20 cellular contexts compared by ENCODE assay signal in genomic region chr18:708096-708495, GRCh38. TPM values are rescaled to one million over a fixed set of nuclear protein-coding genes. Genes with fewer than 3 reads are reported as not detected.
DNase-seq lines count a peak whose midpoint lies in the region; ATAC-seq, FAIRE-seq and TF ChIP-seq lines count a peak whose summit lies in the region.
"Had no signal": no experiment of that assay in that cellular context is flagged by ENCODE, and none has a peak within 500 bp of the region (broad histone marks: within the 10 kb centered on the region; RNA-seq: fewer than 3 reads in every experiment).

No MANE protein-coding gene starts in this region.

- no peaks in the 10 kb centered on the region for H3K27me3 Mint-ChIP-seq in type B pancreatic cell

- H3K4me3 ChIP-seq in small intestine (ENCODE audit: low read depth in 1 of 2, low read length in 2 of 2), result no peak overlapping the region
- H3K4me3 ChIP-seq: A549 had no signal

- no peak for ATAC-seq in GM19467 (IDR thresholded peaks at IDR 0.05; ENCODE audit: unreplicated experiment)
- ATAC-seq: A549 had no signal

- H3K9me3 Mint-ChIP-seq in type B pancreatic cell, result no peaks in the 10 kb centered on the region

- peak; percentile 7 to 11 for DNase-seq in activated T-cell treated with anti-CD3 and anti-CD28 coated beads, Interleukin-2, amount 50 U/mL, for 48 hours
- no peak for DNase-seq in activated T-cell treated with anti-CD3 and anti-CD28 coated beads, Interleukin-2, amount 50 U/mL, for 1 hour
- DNase-seq in RCC 7860 (ENCODE audit: low spot score) (peak; percentile 16), glomerular visceral epithelial cell (ENCODE audit: extremely low spot score) (peak; percentile 37), type B pancreatic cell (ENCODE audit: extremely low spot score, unreplicated experiment) (peak; percentile 45), small intestine (no peak)
- DNase-seq in effector CD8-positive, alpha-beta T cell (lab: John Stamatoyannopoulos, UW), result no peak
- DNase-seq: COR-L47, Karpas-422, NCI-H1694 treated with DMSO at 0.1 percent for 48 hours, NCI-H2081 treated with DMSO at 0.1 percent for 48 hours, NCI-H446, NCI-H526 treated with DMSO at 0.1 percent for 48 hours, RPMI8226, SHP77 had no signal

- 87 to 94% (median 94%) methylated on average over 10 of the region's 10 CpGs for WGBS in small intestine, 3 donors

- no peaks in the 10 kb centered on the region for H3K27me3 ChIP-seq in small intestine (ENCODE audit: control insufficient read depth in 2 of 2, insufficient read depth in 2 of 2, low read length in 2 of 2)

- H3K36me3 Mint-ChIP-seq in type B pancreatic cell, result peaks cover 42% of the 10 kb centered on the region

- H3K27ac ChIP-seq in small intestine (ENCODE audit: low read depth in 1 of 2, low read length in 1 of 2), result no peak overlapping the region
- H3K27ac ChIP-seq: A549 had no signal

- no peak for TF ChIP-seq CTCF in type B pancreatic cell (conservative IDR thresholded peaks at IDR 0.05)

- FAIRE-seq in RCC 7860 (lab: Jason Lieb, UNC) (no peak), small intestine (lab: Jason Lieb, UNC) (no peak)
- FAIRE-seq: A549, G401.6, GM19239 had no signal

- H3K9me3 ChIP-seq in small intestine (ENCODE audit: control insufficient read depth, low read depth), result no peaks in the 10 kb centered on the region
- H3K9me3 ChIP-seq: A549 had no signal

- no peaks in the 10 kb centered on the region for H3K4me1 ChIP-seq in small intestine (ENCODE audit: control insufficient read depth in 2 of 2, insufficient read depth in 1 of 2, low read depth in 1 of 2, low read length in 1 of 2)

- H3K4me3 Mint-ChIP-seq in type B pancreatic cell, result no peak overlapping the region
- H3K4me3 Mint-ChIP-seq: B cell had no signal

- H3K36me3 ChIP-seq in small intestine (ENCODE audit: control insufficient read depth in 2 of 2, insufficient read depth in 2 of 2, low read length in 2 of 2), result peaks cover 2 to 4% of the 10 kb centered on the region in 2 donors

- no peak overlapping the region for H3K27ac Mint-ChIP-seq in type B pancreatic cell
- H3K27ac Mint-ChIP-seq: B cell had no signal

- H3K4me1 Mint-ChIP-seq in type B pancreatic cell (ENCODE audit: unreplicated experiment), result peaks cover 35% of the 10 kb centered on the region

RNA-seq across cellular contexts. Expression of gene ENOSF1, which starts 4.3 kb away (rescaled TPM):
- 43.2 and 63.1 TPM in 2 replicates for total RNA-seq in type B pancreatic cell (ENCODE audit: low replicate concordance)
- 10 to 100 TPM; 35.4 to 78.3 (median 46.7) TPM for polyA plus RNA-seq in small intestine

RNA-seq across cellular contexts. Expression of gene TYMS, which starts 50.6 kb away (rescaled TPM):
- 65.3 and 143 TPM in 2 replicates for total RNA-seq in type B pancreatic cell (ENCODE audit: low replicate concordance)
- polyA plus RNA-seq in small intestine, result 10 to 100 TPM in 1 of 3 donors, 1 to 10 TPM in 2; 6.2 to 56.6 (median 6.3) TPM

Comparison
In these comparisons a context has a peak if more than half of its experiments do, and no peak if none do; other contexts are left out.
1. DNase-seq: peak in activated T-cell treated with anti-CD3 and anti-CD28 coated beads, Interleukin-2, amount 50 U/mL, for 48 hours (2 of 2), RCC 7860 (single experiment), glomerular visceral epithelial cell (single experiment) and type B pancreatic cell (single experiment); none in activated T-cell treated with anti-CD3 and anti-CD28 coated beads, Interleukin-2, amount 50 U/mL, for 1 hour (single experiment), small intestine (single experiment) and effector CD8-positive, alpha-beta T cell (single experiment).